In the genomic region with DNA sequence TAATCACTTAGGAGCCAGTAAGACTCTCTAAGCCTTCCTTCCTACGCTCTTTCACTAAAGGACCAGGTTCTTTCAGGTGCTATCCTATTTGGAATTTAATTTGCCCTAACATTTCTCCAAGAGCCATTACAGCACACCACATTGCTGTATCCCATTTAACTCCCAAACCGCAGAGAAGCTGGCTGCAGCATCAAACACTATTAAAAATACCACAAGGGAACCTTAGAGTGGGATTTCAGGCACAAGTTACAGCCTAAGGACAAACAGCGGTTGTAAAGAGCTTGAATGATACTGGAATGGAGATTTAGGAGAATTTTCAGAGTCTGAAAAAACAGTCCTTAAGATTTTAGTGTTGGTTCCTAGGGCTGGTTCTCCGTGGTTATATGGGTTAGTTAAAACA, we compare ENCODE assay signal across 23 cellular contexts.
"Had no signal": no experiment of that assay in that cellular context is flagged by ENCODE, and none has a peak within 500 bp of the region (broad histone marks: within the 10 kb centered on the region; RNA-seq: fewer than 3 reads in every experiment).

No MANE protein-coding gene starts in this region.

- H3K36me3 ChIP-seq: cardiac muscle cell, lower lobe of right lung, right lobe of liver had no signal

- H3K9me3 ChIP-seq: body of pancreas, lower lobe of right lung, mucosa of descending colon, right lobe of liver had no signal

- H3K4me1 ChIP-seq: body of pancreas, lower lobe of right lung, right lobe of liver had no signal

- H3K4me3 ChIP-seq: body of pancreas, cardiac muscle cell, lower lobe of right lung, mucosa of descending colon, right lobe of liver, smooth muscle cell had no signal

- H3K4me2 ChIP-seq: smooth muscle cell had no signal

- H3K4me3 Mint-ChIP-seq: activated CD4-positive, alpha-beta memory T cell treated with anti-CD3 and anti-CD28 coated beads for 36 hours; activated naive CD4-positive, alpha-beta T cell treated with anti-CD3 and anti-CD28 coated beads for 36 hours; activated naive CD8-positive, alpha-beta T cell treated with anti-CD3 and anti-CD28 coated beads, Interleukin-2, amount 50 U/mL, for 24 hours; activated T-cell treated with anti-CD3 and anti-CD28 coated beads, Interleukin-2, amount 50 U/mL, for 72 hours; naive B cell; stimulated activated naive B cell treated with anti-CD40 and anti-IgM and Interleukin-4, amounts not matched to agents 10 μg/mL and 1 μg/mL and 100 μg/mL, for 72 hours; T-cell had no signal

- H3K9me3 Mint-ChIP-seq: activated CD4-positive, alpha-beta memory T cell treated with anti-CD3 and anti-CD28 coated beads for 36 hours; activated naive CD4-positive, alpha-beta T cell treated with anti-CD3 and anti-CD28 coated beads for 36 hours; activated naive CD8-positive, alpha-beta T cell treated with anti-CD3 and anti-CD28 coated beads, Interleukin-2, amount 50 U/mL, for 24 hours; activated T-cell treated with anti-CD3 and anti-CD28 coated beads, Interleukin-2, amount 50 U/mL, for 72 hours; naive B cell; stimulated activated naive B cell treated with anti-CD40 and anti-IgM and Interleukin-4, amounts not matched to agents 10 μg/mL and 1 μg/mL and 100 μg/mL, for 72 hours; T-cell had no signal

- H3K27me3 Mint-ChIP-seq: activated CD4-positive, alpha-beta memory T cell treated with anti-CD3 and anti-CD28 coated beads for 36 hours; activated naive CD8-positive, alpha-beta T cell treated with anti-CD3 and anti-CD28 coated beads, Interleukin-2, amount 50 U/mL, for 24 hours; naive B cell; stimulated activated naive B cell treated with anti-CD40 and anti-IgM and Interleukin-4, amounts not matched to agents 10 μg/mL and 1 μg/mL and 100 μg/mL, for 72 hours; T-cell had no signal

- H3K36me3 Mint-ChIP-seq: activated CD4-positive, alpha-beta memory T cell treated with anti-CD3 and anti-CD28 coated beads for 36 hours; naive B cell; stimulated activated naive B cell treated with anti-CD40 and anti-IgM and Interleukin-4, amounts not matched to agents 10 μg/mL and 1 μg/mL and 100 μg/mL, for 72 hours; T-cell had no signal

- DNase-seq: activated CD4-positive, alpha-beta memory T cell treated with anti-CD3 and anti-CD28 coated beads for 36 hours; activated CD4-positive, alpha-beta T cell treated with anti-CD3 and anti-CD28 coated beads for 1 hour; activated effector memory CD4-positive, alpha-beta T cell treated with Interleukin-2 at 50 U/mL for 16 hours; activated naive CD4-positive, alpha-beta T cell treated with anti-CD3 and anti-CD28 coated beads for 36 hours; activated naive CD8-positive, alpha-beta T cell treated with anti-CD3 and anti-CD28 coated beads, Interleukin-2, amount 50 U/mL, for 24 hours; activated T-cell treated with anti-CD3 and anti-CD28 coated beads, Interleukin-2, amount 50 U/mL, for 72 hours; body of pancreas; cortex of kidney; left colon; lower lobe of right lung; mesendoderm; mucosa of descending colon; naive B cell; nucleus accumbens; right lobe of liver; stimulated activated CD4-positive, alpha-beta T cell treated with anti-CD3 and anti-CD28 coated beads, Interleukin-2, amount 100 ng/mL, for 48 hours; stimulated activated CD8-positive, alpha-beta memory T cell treated with anti-CD3 and anti-CD28 coated beads, Interleukin-4, amount 100 ng/mL, for 48 hours; stimulated activated naive B cell treated with anti-CD40 and anti-IgM and Interleukin-4, amounts not matched to agents 10 μg/mL and 1 μg/mL and 100 μg/mL, for 72 hours; T-cell; trophoblast cell had no signal

- H3K27ac ChIP-seq: body of pancreas, cardiac muscle cell, epithelial cell of prostate, lower lobe of right lung, right lobe of liver had no signal

- ATAC-seq: activated naive CD8-positive, alpha-beta T cell treated with anti-CD3 and anti-CD28 coated beads, Interleukin-2, amount 50 U/mL, for 24 hours; activated T-cell treated with anti-CD3 and anti-CD28 coated beads, Interleukin-2, amount 50 U/mL, for 72 hours; body of pancreas; left colon; lower lobe of right lung; mucosa of descending colon; right lobe of liver; stimulated activated naive B cell treated with anti-CD40 and anti-IgM and Interleukin-4, amounts not matched to agents 10 μg/mL and 1 μg/mL and 100 μg/mL, for 72 hours; T-cell had no signal

- H3K27me3 ChIP-seq: body of pancreas, cardiac muscle cell, right lobe of liver had no signal

- H3K27ac Mint-ChIP-seq: activated CD4-positive, alpha-beta memory T cell treated with anti-CD3 and anti-CD28 coated beads for 36 hours; activated naive CD4-positive, alpha-beta T cell treated with anti-CD3 and anti-CD28 coated beads for 36 hours; activated naive CD8-positive, alpha-beta T cell treated with anti-CD3 and anti-CD28 coated beads, Interleukin-2, amount 50 U/mL, for 24 hours; activated T-cell treated with anti-CD3 and anti-CD28 coated beads, Interleukin-2, amount 50 U/mL, for 72 hours; stimulated activated naive B cell treated with anti-CD40 and anti-IgM and Interleukin-4, amounts not matched to agents 10 μg/mL and 1 μg/mL and 100 μg/mL, for 72 hours; T-cell had no signal
